18 cellular contexts compared by ENCODE assay signal in genomic region chr10:13722747-13723657, GRCh38.
DNase-seq lines count a peak whose midpoint lies in the region; ATAC-seq and TF ChIP-seq lines count a peak whose summit lies in the region.
"Had no signal": no experiment of that assay in that cellular context is flagged by ENCODE, and none has a peak within 500 bp of the region (broad histone marks: within the 10 kb centered on the region; RNA-seq: fewer than 3 reads in every experiment).

No MANE protein-coding gene starts in this region.

- no peaks in the 10 kb centered on the region for H3K27me3 ChIP-seq in adipocyte (replicated peaks; ENCODE audit: control insufficient read depth, insufficient read depth, low read length)
- H3K27me3 ChIP-seq: SJSA1, stomach had no signal

- H3K4me3 ChIP-seq in GM12865 (ENCODE audit: low read depth, low read length) (no peak overlapping the region), adipocyte (ENCODE audit: low read length) (no peak overlapping the region)
- H3K4me3 ChIP-seq: SJSA1, stomach had no signal

- peaks cover 18% of the 10 kb centered on the region for H3K4me1 ChIP-seq in adipocyte (ENCODE audit: control insufficient read depth, insufficient read depth, low read length)

- peak; percentile 63 for DNase-seq in GM12865 (ENCODE audit: low read depth)
- DNase-seq in adipocyte (ENCODE audit: low read depth) = peak; percentile 32
- peak; percentile 15 for DNase-seq in kidney tubule cell (ENCODE audit: low spot score)
- DNase-seq in NCI-H2196 (lab: John Stamatoyannopoulos, UW; ENCODE audit: unreplicated experiment) = no peak
- DNase-seq in NCI-H524 treated with DMSO at 0.1 percent for 48 hours (lab: John Stamatoyannopoulos, UW) = no peak
- DNase-seq: activated B cell treated with CpG ODN at 0.5 μM for 24 hours, COR-L47, GOT3, NCI-H1092 treated with DMSO at 0.1 percent for 48 hours, NCI-H2081 treated with DMSO at 0.1 percent for 48 hours, NCI-H69, nucleus accumbens, right cardiac atrium, stomach, T-helper 17 cell had no signal

- peaks cover 33% of the 10 kb centered on the region for H3K36me3 ChIP-seq in adipocyte (ENCODE audit: control insufficient read depth, insufficient read depth, low read length, severe bottlenecking)
- H3K36me3 ChIP-seq: SJSA1 had no signal

- no peak overlapping the region for H3K9ac ChIP-seq in adipocyte (ENCODE audit: low read length)

- no peaks in the 10 kb centered on the region for H3K9me3 ChIP-seq in adipocyte (ENCODE audit: control insufficient read depth, low read length)
- H3K9me3 ChIP-seq: SJSA1, stomach had no signal

- ATAC-seq in GM19468 (IDR thresholded peaks at IDR 0.05; ENCODE audit: extremely low read depth, unreplicated experiment) = peak; percentile 28
- no peak for ATAC-seq in HG03280 (IDR thresholded peaks at IDR 0.05; ENCODE audit: unreplicated experiment)
- ATAC-seq: right cardiac atrium, T-helper 17 cell had no signal

- no peak for TF ChIP-seq CTCF in GM12865 (IDR thresholded peaks at IDR 0.05; ENCODE audit: insufficient read depth, low read depth, low read length, missing control alignments)

Comparison
In these comparisons a context has a peak if more than half of its experiments do, and no peak if none do; other contexts are left out.
1. DNase-seq: peak in GM12865 (single experiment), adipocyte (single experiment) and kidney tubule cell (single experiment); none in NCI-H2196 (single experiment) and NCI-H524 treated with DMSO at 0.1 percent for 48 hours (single experiment).